In genomic region chr16:75281009-75281408, GRCh38 we compare ENCODE assay signal across 1 cellular context. TPM values are rescaled to one million over a fixed set of nuclear protein-coding genes. Genes with fewer than 3 reads are reported as not detected.
"Had no signal": no experiment of that assay in that cellular context is flagged by ENCODE, and none has a peak within 500 bp of the region (broad histone marks: within the 10 kb centered on the region; RNA-seq: fewer than 3 reads in every experiment).

No MANE protein-coding gene starts in this region.

RNA-seq across cellular contexts. Expression of gene BCAR1, which starts 29.6 kb away (rescaled TPM):
- polyA plus RNA-seq: immature natural killer cell had no signal
